In genomic region chr17:63706346-63707102, GRCh38 we compare ENCODE assay signal across 17 cellular contexts. TPM values are rescaled to one million over a fixed set of nuclear protein-coding genes. Genes with fewer than 3 reads are reported as not detected.
DNase-seq lines count a peak whose midpoint lies in the region; ATAC-seq and TF ChIP-seq lines count a peak whose summit lies in the region.
"Had no signal": no experiment of that assay in that cellular context is flagged by ENCODE, and none has a peak within 500 bp of the region (broad histone marks: within the 10 kb centered on the region; RNA-seq: fewer than 3 reads in every experiment).

No MANE protein-coding gene starts in this region.

- H3F3A ChIP-seq in OCI-LY1 (ENCODE audit: insufficient read depth, low read length) = no peaks in the 10 kb centered on the region

- H3K27ac Mint-ChIP-seq in activated CD8-positive, alpha-beta memory T cell treated with anti-CD3 and anti-CD28 coated beads, Interleukin-2, amount 10 ng/mL, durations not matched to agents 7 days and 5 days = peak overlapping the region; percentile 74
- peak overlapping the region; percentile 60 for H3K27ac Mint-ChIP-seq in activated naive CD8-positive, alpha-beta T cell treated with anti-CD3 and anti-CD28 coated beads, Interleukin-2, amount 50 U/mL, for 24 hours

- no peak overlapping the region for H3K4me2 ChIP-seq in OCI-LY1 (ENCODE audit: low read length)
- H3K4me2 ChIP-seq: A549, PC-9, SK-N-SH had no signal

- H3K79me2 ChIP-seq in OCI-LY1 (ENCODE audit: insufficient read depth, low read length) = no peaks in the 10 kb centered on the region

- CTCF ChIA-PET in activated CD8-positive, alpha-beta memory T cell treated with anti-CD3 and anti-CD28 coated beads, Interleukin-2, amount 10 ng/mL, durations not matched to agents 7 days and 5 days (lab: Charles Lee) = interaction anchor here (0.8 to 10.7 kb wide), 11 partner anchors 8 to 281 kb away, joined by 3 to 133 read pairs (median 4); no protein-coding TSS in a partner anchor

- no peaks in the 10 kb centered on the region for H3K27me3 ChIP-seq in OCI-LY1 (ENCODE audit: insufficient read depth, low read length)
- no peaks in the 10 kb centered on the region for H3K27me3 ChIP-seq in neutrophil
- H3K27me3 ChIP-seq: transverse colon had no signal

- peaks cover 35% of the 10 kb centered on the region for H3K36me3 Mint-ChIP-seq in activated CD8-positive, alpha-beta memory T cell treated with anti-CD3 and anti-CD28 coated beads, Interleukin-2, amount 10 ng/mL, durations not matched to agents 7 days and 5 days
- H3K36me3 Mint-ChIP-seq in activated naive CD8-positive, alpha-beta T cell treated with anti-CD3 and anti-CD28 coated beads, Interleukin-2, amount 50 U/mL, for 24 hours (ENCODE audit: low read depth) = peaks cover 38% of the 10 kb centered on the region

- no peaks in the 10 kb centered on the region for H4K20me1 ChIP-seq in OCI-LY1 (ENCODE audit: insufficient read depth, low read length)

- H3K4me1 Mint-ChIP-seq in activated CD8-positive, alpha-beta memory T cell treated with anti-CD3 and anti-CD28 coated beads, Interleukin-2, amount 10 ng/mL, durations not matched to agents 7 days and 5 days = peaks cover 74% of the 10 kb centered on the region
- H3K4me1 Mint-ChIP-seq in activated naive CD8-positive, alpha-beta T cell treated with anti-CD3 and anti-CD28 coated beads, Interleukin-2, amount 50 U/mL, for 24 hours = peaks cover 84% of the 10 kb centered on the region

- H3K4me3 ChIP-seq in OCI-LY1 (ENCODE audit: low read depth, low read length, poor library complexity, severe bottlenecking) (no peak overlapping the region), neutrophil (ENCODE audit: low read depth in 1 of 2, low read length in 1 of 2) (no peak overlapping the region)
- H3K4me3 ChIP-seq: A549, PC-9, transverse colon had no signal

- H3K36me3 ChIP-seq in OCI-LY1 (ENCODE audit: insufficient read depth, low read length) = peaks cover 65% of the 10 kb centered on the region; the same call in 1 of the 2 replicates
- H3K36me3 ChIP-seq in neutrophil = peaks cover 78% of the 10 kb centered on the region

- no peaks in the 10 kb centered on the region for H3K9me3 Mint-ChIP-seq in activated CD8-positive, alpha-beta memory T cell treated with anti-CD3 and anti-CD28 coated beads, Interleukin-2, amount 10 ng/mL, durations not matched to agents 7 days and 5 days (ENCODE audit: low read depth)
- no peaks in the 10 kb centered on the region for H3K9me3 Mint-ChIP-seq in activated naive CD8-positive, alpha-beta T cell treated with anti-CD3 and anti-CD28 coated beads, Interleukin-2, amount 50 U/mL, for 24 hours

- ATAC-seq in activated CD8-positive, alpha-beta memory T cell treated with anti-CD3 and anti-CD28 coated beads, Interleukin-2, amount 10 ng/mL, durations not matched to agents 7 days and 5 days = no peak
- no peak for ATAC-seq in activated naive CD8-positive, alpha-beta T cell treated with anti-CD3 and anti-CD28 coated beads, Interleukin-2, amount 50 U/mL, for 24 hours
- ATAC-seq: A549 had no signal

- TF ChIP-seq CTCF in OCI-LY1 (IDR thresholded peaks at IDR 0.05; ENCODE audit: low read length) = no peak
- TF ChIP-seq CTCF in neutrophil (IDR thresholded peaks at IDR 0.05) = no peak

- peak overlapping the region; percentile 13 for H3K4me3 Mint-ChIP-seq in activated CD8-positive, alpha-beta memory T cell treated with anti-CD3 and anti-CD28 coated beads, Interleukin-2, amount 10 ng/mL, durations not matched to agents 7 days and 5 days
- H3K4me3 Mint-ChIP-seq in activated naive CD8-positive, alpha-beta T cell treated with anti-CD3 and anti-CD28 coated beads, Interleukin-2, amount 50 U/mL, for 24 hours = no peak overlapping the region

- no peak overlapping the region for H2AFZ ChIP-seq in OCI-LY1 (ENCODE audit: low read length)
- H2AFZ ChIP-seq: PC-9 had no signal

- DNase-seq in activated CD8-positive, alpha-beta memory T cell treated with anti-CD3 and anti-CD28 coated beads, Interleukin-2, amount 10 ng/mL, durations not matched to agents 7 days and 5 days = peak; percentile 40
- DNase-seq in activated CD8-positive, alpha-beta memory T cell treated with anti-CD3 and anti-CD28 coated beads for 24 hours = no peak
- no peak for DNase-seq in activated naive CD8-positive, alpha-beta T cell treated with anti-CD3 and anti-CD28 coated beads, Interleukin-2, amount 50 U/mL, for 24 hours
- no peak for DNase-seq in NCI-H2107 (lab: John Stamatoyannopoulos, UW)
- DNase-seq in medulla oblongata (ENCODE audit: extremely low spot score) = no peak
- no peak for DNase-seq in kidney tubule cell (ENCODE audit: low spot score)
- DNase-seq: activated CD4-positive, alpha-beta T cell treated with anti-CD3 and anti-CD28 coated beads, Interleukin-2, amount 50 U/mL, for 1 hour; cortex of kidney; NCI-H1417 treated with DMSO at 0.1 percent for 48 hours; NCI-H774; PC-9; retina; SK-N-SH; transverse colon had no signal

- no peak overlapping the region for H3K9ac ChIP-seq in OCI-LY1 (ENCODE audit: low read length)
- H3K9ac ChIP-seq: SK-N-SH had no signal

- H3K27ac ChIP-seq in OCI-LY1 (ENCODE audit: low read depth, low read length, poor library complexity, severe bottlenecking) (peak overlapping the region; percentile 67), neutrophil (peak overlapping the region; percentile 69)
- H3K27ac ChIP-seq: A549, PC-9, transverse colon had no signal

- H3K4me1 ChIP-seq in OCI-LY1 (ENCODE audit: insufficient read depth, low read length, severe bottlenecking) (peaks cover 50% of the 10 kb centered on the region), neutrophil (ENCODE audit: control insufficient read depth in 1 of 2, insufficient read depth in 1 of 2, low read depth in 1 of 2, low read length in 1 of 2) (peaks cover 32 to 34% of the 10 kb centered on the region in 2 experiments)
- H3K4me1 ChIP-seq: A549 had no signal

- no peaks in the 10 kb centered on the region for H3K9me2 ChIP-seq in OCI-LY1 (ENCODE audit: low read depth, low read length)
- H3K9me2 ChIP-seq: SK-N-SH had no signal

- no peaks in the 10 kb centered on the region for H3K27me3 Mint-ChIP-seq in activated CD8-positive, alpha-beta memory T cell treated with anti-CD3 and anti-CD28 coated beads, Interleukin-2, amount 10 ng/mL, durations not matched to agents 7 days and 5 days
- H3K27me3 Mint-ChIP-seq in activated naive CD8-positive, alpha-beta T cell treated with anti-CD3 and anti-CD28 coated beads, Interleukin-2, amount 50 U/mL, for 24 hours = no peaks in the 10 kb centered on the region

- no peaks in the 10 kb centered on the region for H3K9me3 ChIP-seq in OCI-LY1 (ENCODE audit: low read length)
- H3K9me3 ChIP-seq in neutrophil = no peaks in the 10 kb centered on the region
- H3K9me3 ChIP-seq: A549, SK-N-SH, transverse colon had no signal

RNA-seq across cellular contexts. Expression of gene LIMD2, which starts 6.6 kb away (rescaled TPM):
- total RNA-seq in activated CD8-positive, alpha-beta memory T cell treated with anti-CD3 and anti-CD28 coated beads, Interleukin-2, amount 10 ng/mL, durations not matched to agents 7 days and 5 days = 100 to 1,000 TPM; 303 to 356 TPM

RNA-seq across cellular contexts. Expression of gene STRADA, which starts 35.1 kb away (rescaled TPM):
- total RNA-seq in activated CD8-positive, alpha-beta memory T cell treated with anti-CD3 and anti-CD28 coated beads, Interleukin-2, amount 10 ng/mL, durations not matched to agents 7 days and 5 days = 10 to 100 TPM; 59.9 to 76.8 TPM
